26 cellular contexts compared by ENCODE assay signal in the genomic region with DNA sequence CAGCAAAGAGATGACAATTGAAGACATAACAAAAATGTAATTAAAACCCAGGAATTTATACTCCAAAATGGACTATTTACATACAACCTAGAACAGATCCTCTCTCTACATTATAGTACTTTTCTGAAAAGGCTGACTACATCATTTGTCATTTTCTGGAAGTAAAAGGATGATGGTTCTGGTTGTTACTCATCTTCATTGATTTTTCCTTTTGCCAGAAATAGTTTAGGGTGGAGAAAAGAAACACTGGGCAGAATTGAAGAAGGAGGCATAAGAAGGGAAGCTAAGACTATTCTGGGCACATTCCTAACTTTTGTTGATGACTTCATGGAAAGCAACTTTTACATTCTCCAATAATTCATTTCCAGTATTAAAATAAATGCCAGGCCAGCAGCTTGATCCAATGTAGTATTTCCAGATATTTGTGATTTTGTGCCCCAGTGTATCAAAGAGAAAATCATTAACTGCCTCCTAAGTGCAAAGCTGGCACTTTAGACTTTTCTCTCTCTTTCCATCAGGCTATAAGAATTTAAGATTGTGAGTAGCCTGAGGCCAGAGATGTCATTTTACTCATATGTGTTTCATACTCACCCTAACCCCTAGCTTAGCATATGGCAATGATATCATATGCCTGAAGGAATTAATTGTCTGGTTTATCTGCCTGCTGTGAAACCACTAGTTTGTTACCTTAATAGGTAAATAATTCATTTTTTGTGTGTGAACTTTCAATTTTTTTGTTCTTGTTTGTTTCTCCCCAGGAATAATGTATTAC.
DNase-seq lines count a peak whose midpoint lies in the region; ATAC-seq, FAIRE-seq and TF ChIP-seq lines count a peak whose summit lies in the region.
"Had no signal": no experiment of that assay in that cellular context is flagged by ENCODE, and none has a peak within 500 bp of the region (broad histone marks: within the 10 kb centered on the region; RNA-seq: fewer than 3 reads in every experiment).

No MANE protein-coding gene starts in this region.

- H3K36me3 ChIP-seq in Karpas-422 (ENCODE audit: insufficient read depth, low read length) (no peaks in the 10 kb centered on the region), bronchial epithelial cell (ENCODE audit: control insufficient read depth, insufficient read depth, low read length) (no peaks in the 10 kb centered on the region), PC-9 (ENCODE audit: low read depth) (no peaks in the 10 kb centered on the region)
- H3K36me3 ChIP-seq: brain microvascular endothelial cell, neural progenitor cell had no signal

- H3K79me2 ChIP-seq in Karpas-422 (ENCODE audit: low read length) (no peaks in the 10 kb centered on the region), PC-9 (ENCODE audit: low read depth) (no peaks in the 10 kb centered on the region)
- H3K79me2 ChIP-seq: hepatocyte had no signal

- H3K4me1 ChIP-seq in Karpas-422 (ENCODE audit: low read length), result no peaks in the 10 kb centered on the region
- H3K4me1 ChIP-seq in PC-9 (replicated peaks; ENCODE audit: insufficient read depth), result no peaks in the 10 kb centered on the region

- no peak overlapping the region for H3K27ac ChIP-seq in Karpas-422 (ENCODE audit: low read length)
- H3K27ac ChIP-seq in PC-9, result no peak overlapping the region
- H3K27ac ChIP-seq: brain microvascular endothelial cell, coronary artery, hepatocyte, neural progenitor cell had no signal

- no peak for TF ChIP-seq CTCF in bronchial epithelial cell (IDR thresholded peaks at IDR 0.05; ENCODE audit: insufficient read depth, low read length, severe bottlenecking)
- no peak for TF ChIP-seq CTCF in PC-9 (conservative IDR thresholded peaks at IDR 0.05)

- H3K4me2 ChIP-seq in Karpas-422 (ENCODE audit: low read depth, low read length, poor library complexity, severe bottlenecking) (no peak overlapping the region), PC-9 (no peak overlapping the region)
- H3K4me2 ChIP-seq: hepatocyte, neural progenitor cell had no signal

- intact Hi-C loops in PC-9 (cut with micrococcal nuclease; ENCODE audit: unreplicated experiment), result no loop called here

- no TSS peak for BruUV-seq in PC-9 (replicated peaks; lab: Mats Ljungman, UMichigan)

- no peaks in the 10 kb centered on the region for H3F3A ChIP-seq in PC-9 (ENCODE audit: insufficient read depth, low read depth)

- CTCF ChIA-PET in PC-9 (lab: Charles Lee), result no interaction called here

- ATAC-seq in HG02623 (IDR thresholded peaks at IDR 0.05; ENCODE audit: unreplicated experiment), result no peak
- ATAC-seq: activated CD8-positive, alpha-beta T cell treated with anti-CD3 and anti-CD28 coated beads for 36 hours; activated naive CD8-positive, alpha-beta T cell treated with anti-CD3 and anti-CD28 coated beads, Interleukin-2, amount 50 U/mL, for 24 hours had no signal

- no peak for TF ChIP-seq POLR2A in GM12891 (IDR thresholded peaks at IDR 0.05; ENCODE audit: low read depth, low read length)

- POLR2A ChIA-PET in PC-9 (lab: Charles Lee; ENCODE audit: unreplicated experiment), result no interaction called here

- H2AFZ ChIP-seq in Karpas-422 (ENCODE audit: low read length) (no peak overlapping the region), PC-9 (no peak overlapping the region)
- H2AFZ ChIP-seq: hepatocyte, neural progenitor cell had no signal

- H3K9ac ChIP-seq in Karpas-422 (ENCODE audit: low read length), result no peak overlapping the region
- H3K9ac ChIP-seq: neural progenitor cell had no signal

- FAIRE-seq in bronchial epithelial cell (lab: Jason Lieb, UNC) (no peak), GM12891 (lab: Jason Lieb, UNC) (no peak)

- DNase-seq in AG20443 (ENCODE audit: low spot score) (peak; percentile 12), Karpas-422 (peak; percentile 4), bronchial epithelial cell (ENCODE audit: low read depth) (peak; percentile 67), kidney tubule cell (ENCODE audit: low spot score) (peak; percentile 38), PC-9 (no peak), D341Med (ENCODE audit: low spot score) (no peak), GM12891 (ENCODE audit: insufficient read length, low spot score) (no peak)
- DNase-seq: activated CD4-positive, CD25-positive, alpha-beta regulatory T cell; activated CD8-positive, alpha-beta T cell treated with anti-CD3 and anti-CD28 coated beads for 36 hours; activated gamma-delta T cell; activated naive CD8-positive, alpha-beta T cell treated with anti-CD3 and anti-CD28 coated beads, Interleukin-2, amount 50 U/mL, for 24 hours; activated T-cell treated with anti-CD3 and anti-CD28 coated beads for 4 hours; brain microvascular endothelial cell; CD4-positive, CD25-positive, alpha-beta regulatory T cell; foreskin melanocyte; GDM1; Kasumi-1; NCI-H1048; NCI-H2029; NCI-H446; substantia nigra; T1000 had no signal

- H3K9me3 ChIP-seq in Karpas-422 (ENCODE audit: low read length), result no peaks in the 10 kb centered on the region
- H3K9me3 ChIP-seq in PC-9 (ENCODE audit: insufficient read depth, low read depth), result no peaks in the 10 kb centered on the region

- H3K4me3 ChIP-seq in Karpas-422 (ENCODE audit: low read length) (no peak overlapping the region), bronchial epithelial cell (ENCODE audit: low read depth, low read length) (no peak overlapping the region), PC-9 (no peak overlapping the region)
- H3K4me3 ChIP-seq: coronary artery, hepatocyte, neural progenitor cell had no signal

- no peaks in the 10 kb centered on the region for H3K9me2 ChIP-seq in Karpas-422 (replicated peaks; ENCODE audit: insufficient read depth, low read length)
- H3K9me2 ChIP-seq in PC-9 (ENCODE audit: insufficient read depth), result peaks cover 9% of the 10 kb centered on the region; the same call in 1 of the 2 replicates

- H4K20me1 ChIP-seq in Karpas-422 (ENCODE audit: insufficient read depth, low read depth, low read length) (no peaks in the 10 kb centered on the region), PC-9 (ENCODE audit: insufficient read depth) (no peaks in the 10 kb centered on the region)

- H3K27me3 ChIP-seq in Karpas-422 (ENCODE audit: low read length) (no peaks in the 10 kb centered on the region), bronchial epithelial cell (ENCODE audit: control insufficient read depth, insufficient read depth, low read length) (no peaks in the 10 kb centered on the region), PC-9 (ENCODE audit: insufficient read depth, low read depth) (no peaks in the 10 kb centered on the region)
- H3K27me3 ChIP-seq: brain microvascular endothelial cell, hepatocyte, neural progenitor cell had no signal

TF ChIP-seq in GM12891, 5 proteins besides CTCF, POLR2A, EP300 and RAD21:
- TF ChIP-seq PAX5 (IDR thresholded peaks at IDR 0.05; ENCODE audit: insufficient read depth, low read length, severe bottlenecking), result no peak
- TF ChIP-seq POLR2AphosphoS5 (IDR thresholded peaks at IDR 0.05; ENCODE audit: low read depth, low read length), result no peak
- no peak for TF ChIP-seq POU2F2 (IDR thresholded peaks at IDR 0.05; ENCODE audit: low read depth, low read length)
- no peak for TF ChIP-seq SPI1 (IDR thresholded peaks at IDR 0.05; ENCODE audit: low read depth, low read length)
- TF ChIP-seq TAF1 (IDR thresholded peaks at IDR 0.05; ENCODE audit: low read depth, low read length), result no peak
TF ChIP-seq in GM12891: peak in this region for 0.

Comparison
In these comparisons a context has a peak if more than half of its experiments do, and no peak if none do; other contexts are left out.
1. DNase-seq: peak in AG20443 (single experiment), Karpas-422 (single experiment), bronchial epithelial cell (single experiment) and kidney tubule cell (single experiment); none in PC-9 (0 of 2), D341Med (single experiment) and GM12891 (single experiment).